ENCODE assay signal across 8 cellular contexts in the genomic region with DNA sequence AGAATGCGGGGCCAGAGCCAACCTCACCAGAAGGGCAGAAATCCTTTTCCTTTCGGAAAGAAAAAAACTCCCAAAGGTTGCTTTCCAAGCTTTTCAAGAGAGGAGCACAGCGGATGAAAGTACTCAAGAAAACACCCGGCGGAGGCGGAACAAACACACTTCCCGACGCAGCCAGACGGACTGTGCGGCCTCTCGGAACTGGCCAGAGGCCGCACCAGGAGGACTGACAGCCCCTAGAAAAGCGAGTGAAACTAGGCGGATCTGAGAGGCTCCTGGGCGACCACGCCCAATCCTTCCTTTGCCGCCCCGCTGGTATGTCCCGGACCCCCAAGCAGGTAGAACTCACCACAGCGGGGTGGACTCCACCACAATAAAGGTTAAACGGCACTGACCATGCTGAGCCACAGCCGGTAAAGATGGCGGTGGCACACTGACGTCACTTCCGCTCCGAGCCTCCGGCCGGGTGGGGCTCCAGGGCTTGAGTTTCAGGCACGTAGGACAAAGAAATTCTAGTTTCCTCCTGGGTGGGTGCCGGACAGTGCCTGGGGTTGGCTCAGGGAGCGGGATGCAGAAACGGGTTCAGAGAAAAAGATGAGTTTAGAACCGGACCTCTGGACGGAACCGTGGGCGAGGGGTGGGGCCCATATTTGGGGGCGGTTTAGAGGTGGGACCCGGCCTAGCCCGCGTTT. TPM values are rescaled to one million over a fixed set of nuclear protein-coding genes. Genes with fewer than 3 reads are reported as not detected.
DNase-seq lines count a peak whose midpoint lies in the region; ATAC-seq lines count a peak whose summit lies in the region.

A gene (minus strand): TSS at position 432 of the 689 bp plus-strand sequence. CDS start 14,356 bp downstream, outside the sequence.

- peak; percentile 81 for ATAC-seq in HG03097 (IDR thresholded peaks at IDR 0.05; ENCODE audit: low FRiP score, unreplicated experiment)

- DNase-seq in NCI-H187 (lab: John Stamatoyannopoulos, UW) (peak; percentile 10 to 22), NCI-H187 treated with DMSO at 0.1 percent for 48 hours (lab: John Stamatoyannopoulos, UW) (no peak), NCI-H226 (peak; percentile 82), cerebellum (ENCODE audit: low spot score) (peak; percentile 90), kidney glomerular epithelial cell (lab: John Stamatoyannopoulos, UW) (peak; percentile 87)
- peak; percentile 69 for DNase-seq in activated CD4-positive, alpha-beta T cell treated with anti-CD3 and anti-CD28 coated beads for 1 hour
- DNase-seq in stimulated activated CD4-positive, alpha-beta T cell treated with anti-CD3 and anti-CD28 coated beads, Interleukin-1b, Interleukin-23, amount 100 ng/mL, for 24 hours (ENCODE audit: low read depth in 4 of 4, low spot score in 1 of 4) = peak; percentile 51 to 71 (median 70)

RNA-seq across cellular contexts. Expression of the gene that starts here (rescaled TPM):
- 59.4 TPM for total RNA-seq in cerebellum
